In genomic region chr12:12724421-12725085, GRCh38 we compare ENCODE assay signal across 8 cellular contexts. TPM values are rescaled to one million over a fixed set of nuclear protein-coding genes. Genes with fewer than 3 reads are reported as not detected.
DNase-seq lines count a peak whose midpoint lies in the region; ATAC-seq and TF ChIP-seq lines count a peak whose summit lies in the region.

No MANE protein-coding gene starts in this region.

- peak overlapping the region; percentile 91 for H3K27ac ChIP-seq in CD4-positive, alpha-beta T cell (ENCODE audit: low read depth, low read length)
- peak overlapping the region; percentile 97 to 100 (median 100) for H3K27ac ChIP-seq in dorsolateral prefrontal cortex
- peak overlapping the region; percentile 96 for H3K27ac ChIP-seq in muscle layer of colon (ENCODE audit: low read depth, low read length)

- ATAC-seq in CD4-positive, alpha-beta T cell (ENCODE audit: poor library complexity): no peak
- ATAC-seq in GM21390 (IDR thresholded peaks at IDR 0.05; ENCODE audit: unreplicated experiment): peak; percentile 13

- no peaks in the 10 kb centered on the region for H3K9me3 Mint-ChIP-seq in CD4-positive, alpha-beta T cell

- peaks cover 76% of the 10 kb centered on the region for H3K36me3 Mint-ChIP-seq in CD4-positive, alpha-beta T cell (ENCODE audit: low read depth)

- intact Hi-C loops in CD4-positive, alpha-beta T cell (cut with DNase I, micrococcal nuclease): loop anchor here (1.0 to 5.0 kb wide), 10 partner anchors 7 to 368 kb away; partner anchors contain the start of genes BORCS5 (in 2 of the 2), CDKN1B (in 2 of the 2), CREBL2 (in 1 of the 2) and DDX47 (in 1 of the 2)
- intact Hi-C loops in dorsolateral prefrontal cortex (cut with DNase I): loop anchor here (1.0 to 5.0 kb wide), 3 partner anchors 7 to 114 kb away; partner anchors contain the start of genes CDKN1B (in 2 of the 2), APOLD1 (in 1 of the 2) and CREBL2 (in 1 of the 2)

- H3K4me1 Mint-ChIP-seq in CD4-positive, alpha-beta T cell (ENCODE audit: low read depth): peaks cover 61% of the 10 kb centered on the region

- peaks cover 37% of the 10 kb centered on the region for H3K36me3 ChIP-seq in NT2/D1 (ENCODE audit: insufficient read depth, insufficient read length, low read length)
- H3K36me3 ChIP-seq in muscle layer of colon (ENCODE audit: insufficient read depth, low read length): peaks cover 23% of the 10 kb centered on the region

- H3K4me1 ChIP-seq in NT2/D1 (ENCODE audit: insufficient read depth, insufficient read length): peaks cover 6% of the 10 kb centered on the region
- H3K4me1 ChIP-seq in muscle layer of colon (ENCODE audit: insufficient read depth, low read length): peaks cover 37% of the 10 kb centered on the region

- H3K27me3 Mint-ChIP-seq in CD4-positive, alpha-beta T cell: peaks cover 8% of the 10 kb centered on the region

- POLR2A ChIA-PET in CD4-positive, alpha-beta T cell (lab: Charles Lee): interaction anchor here (0.7 to 16.3 kb wide), 27 partner anchors 11 to 1179 kb away, joined by 3 to 441 read pairs (median 6); partner anchors contain the start of genes BORCS5, CDKN1B, CREBL2 and DDX47

- no peaks in the 10 kb centered on the region for H3K27me3 ChIP-seq in CD4-positive, alpha-beta T cell (ENCODE audit: control insufficient read depth, insufficient read depth, low read length)
- H3K27me3 ChIP-seq in NT2/D1 (ENCODE audit: insufficient read depth, insufficient read length) (no peaks in the 10 kb centered on the region), dorsolateral prefrontal cortex (no peaks in the 10 kb centered on the region), muscle layer of colon (ENCODE audit: control insufficient read depth in 1 of 2, insufficient read depth in 2 of 2, low read length in 2 of 2) (no peaks in the 10 kb centered on the region)

- no peaks in the 10 kb centered on the region for H3K9me3 ChIP-seq in CD4-positive, alpha-beta T cell (ENCODE audit: control insufficient read depth, low read length)
- H3K9me3 ChIP-seq in NT2/D1 (ENCODE audit: insufficient read depth, low read length) (no peaks in the 10 kb centered on the region), muscle layer of colon (ENCODE audit: low read length) (no peaks in the 10 kb centered on the region)

- peak overlapping the region; percentile 95 for H3K27ac Mint-ChIP-seq in CD4-positive, alpha-beta T cell

- H3K9ac ChIP-seq in NT2/D1 (ENCODE audit: insufficient read length, low read depth) (peak overlapping the region; percentile 96), muscle layer of colon (ENCODE audit: low read length) (peak overlapping the region; percentile 84)

- H3K4me3 Mint-ChIP-seq in CD4-positive, alpha-beta T cell: peak overlapping the region; percentile 95

- peak overlapping the region; percentile 75 for H3K4me3 ChIP-seq in NT2/D1 (ENCODE audit: insufficient read length, low read depth)
- peak overlapping the region; percentile 61 to 100 (median 83) for H3K4me3 ChIP-seq in dorsolateral prefrontal cortex
- H3K4me3 ChIP-seq in muscle layer of colon (ENCODE audit: low read depth in 1 of 2, low read length in 2 of 2): peak overlapping the region; percentile 79 to 85

- peak in 2 of 10 experiments; percentile 8 to 39 for DNase-seq in CD4-positive, alpha-beta T cell
- DNase-seq in NT2/D1 (ENCODE audit: low read depth, low spot score) (no peak), dorsolateral prefrontal cortex (peak in 1 of 10 donors; percentile 47), SK-N-DZ (ENCODE audit: low spot score) (no peak), NCI-H187 treated with DMSO at 0.1 percent for 48 hours (lab: John Stamatoyannopoulos, UW) (no peak)
- no peak for DNase-seq in activated effector memory CD4-positive, alpha-beta T cell treated with anti-CD3 and anti-CD28 coated beads, Interleukin-2, amount 50 U/mL, for 16 hours

- no peak for TF ChIP-seq CTCF in CD4-positive, alpha-beta T cell (IDR thresholded peaks at IDR 0.05)
- TF ChIP-seq CTCF in dorsolateral prefrontal cortex (IDR thresholded peaks at IDR 0.05 in 54 of 56, conservative IDR thresholded peaks at IDR 0.05 in 2 of 56; ENCODE audit: low read depth in 1 of 56, partially characterized antibody in 56 of 56): no peak

- CTCF ChIA-PET in CD4-positive, alpha-beta T cell (lab: Charles Lee): interaction anchor here (0.8 to 1.9 kb wide), 6 partner anchors 8 to 370 kb away, joined by 3 to 6 read pairs (median 4); partner anchors contain the start of gene BORCS5

RNA-seq across cellular contexts. Expression of gene CDKN1B, which starts 7.4 kb away (rescaled TPM):
- 100 to 1,000 TPM; 352 TPM for total RNA-seq in CD4-positive, alpha-beta T cell
- 100 to 1,000 TPM in 21 of 120 experiments, 10 to 100 TPM in 99; 58.4 to 148 (median 88.8) TPM for total RNA-seq in dorsolateral prefrontal cortex
- polyA plus RNA-seq in SK-N-DZ (2014; cell fraction: cytosol; rRNA removed): 109 and 132 TPM in 2 replicates
- 65.7 and 67.7 TPM in 2 replicates for polyA plus RNA-seq in SK-N-DZ (2014; cell fraction: nucleus; rRNA removed)

RNA-seq across cellular contexts. Expression of gene GPR19, which starts 28.6 kb away (rescaled TPM):
- 1 to 10 TPM; 1.1 to 1.9 TPM for total RNA-seq in CD4-positive, alpha-beta T cell
- 10 to 100 TPM in 109 of 120 experiments, 1 to 10 TPM in 11; 5.0 to 21.8 (median 13.1) TPM for total RNA-seq in dorsolateral prefrontal cortex
- polyA plus RNA-seq in SK-N-DZ (2014; cell fraction: cytosol; rRNA removed): 19.7 and 20.4 TPM in 2 replicates
- polyA plus RNA-seq in SK-N-DZ (2014; cell fraction: nucleus; rRNA removed): 8.6 and 11.2 TPM in 2 replicates
